ENCODE assay signal across 1 cellular context in the genomic region with DNA sequence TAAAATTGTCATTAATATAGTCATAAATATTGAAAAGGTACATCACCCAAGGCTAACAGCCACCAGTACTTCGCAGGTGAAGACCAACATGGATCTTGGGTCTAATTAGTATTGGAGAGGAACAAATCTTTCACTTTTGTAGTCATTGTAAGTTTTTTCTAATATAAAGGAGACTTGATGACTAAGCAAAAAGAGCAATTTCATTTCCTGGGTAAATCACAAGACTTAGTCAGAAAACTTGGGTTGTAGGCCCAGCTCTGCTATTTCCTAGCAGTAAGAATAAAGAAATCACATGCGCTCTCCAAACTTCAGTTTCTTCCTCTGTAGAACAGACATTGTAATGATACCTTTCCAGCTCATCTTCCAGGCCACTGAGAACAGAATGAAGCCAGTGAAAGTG.
TF ChIP-seq lines count a peak whose summit lies in the region.

No MANE protein-coding gene starts in this region.

TF ChIP-seq in H1, 55 proteins besides CTCF, POLR2A, EP300 and RAD21:
- TF ChIP-seq MAFK (IDR thresholded peaks at IDR 0.05; ENCODE audit: low read depth, low read length) (peak; percentile 52; the same call in 1 of the 2 replicates), TCF12 (IDR thresholded peaks at IDR 0.05; ENCODE audit: low read depth, low read length) (no peak)
